1 cellular context compared by ENCODE assay signal in the genomic region with DNA sequence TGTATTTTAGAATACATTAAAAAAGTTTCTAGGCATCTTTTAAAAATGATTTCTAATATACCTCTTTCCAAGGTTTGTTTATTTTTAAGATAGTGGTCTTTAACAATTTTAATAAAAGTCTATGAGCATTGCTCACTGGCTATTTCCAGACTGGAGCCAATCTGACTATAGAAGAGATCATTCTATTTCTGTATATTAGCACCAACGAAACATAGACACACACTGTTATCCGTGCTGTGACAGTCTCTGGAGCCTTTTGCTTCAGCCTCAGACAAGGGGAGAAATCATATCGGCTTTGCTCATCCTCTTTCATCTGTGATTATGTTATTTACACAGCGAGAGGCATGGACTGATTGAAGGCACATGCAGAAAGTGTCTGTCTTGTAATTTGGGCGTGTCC.
TF ChIP-seq lines count a peak whose summit lies in the region.

No MANE protein-coding gene starts in this region.

TF ChIP-seq in IMR-90, 13 proteins besides CTCF, POLR2A, EP300 and RAD21 (continued from another document):
- TF ChIP-seq FOS (IDR thresholded peaks at IDR 0.05; ENCODE audit: low read depth, low read length): no peak
- no peak for TF ChIP-seq CEBPB (IDR thresholded peaks at IDR 0.05; ENCODE audit: low read depth, low read length)
- TF ChIP-seq MAFK (IDR thresholded peaks at IDR 0.05; ENCODE audit: low read depth, low read length): no peak
- no peak for TF ChIP-seq RCOR1 (IDR thresholded peaks at IDR 0.05; ENCODE audit: insufficient replicate concordance, low read length)
- no peak for TF ChIP-seq SMC3 (IDR thresholded peaks at IDR 0.05; ENCODE audit: low read depth, low read length)
- no peak for TF ChIP-seq BHLHE40 (IDR thresholded peaks at IDR 0.05; ENCODE audit: low read depth, low read length)
- TF ChIP-seq CHD1 (IDR thresholded peaks at IDR 0.05; ENCODE audit: low read depth, low read length): no peak
- no peak for TF ChIP-seq NFE2L2 (IDR thresholded peaks at IDR 0.05; ENCODE audit: low read depth, low read length)
- TF ChIP-seq MXI1 (IDR thresholded peaks at IDR 0.05; ENCODE audit: borderline replicate concordance, low read depth, low read length): no peak
- no peak for TF ChIP-seq MAZ (IDR thresholded peaks at IDR 0.05; ENCODE audit: borderline replicate concordance, low read depth, low read length)
- TF ChIP-seq, protein P1, sequence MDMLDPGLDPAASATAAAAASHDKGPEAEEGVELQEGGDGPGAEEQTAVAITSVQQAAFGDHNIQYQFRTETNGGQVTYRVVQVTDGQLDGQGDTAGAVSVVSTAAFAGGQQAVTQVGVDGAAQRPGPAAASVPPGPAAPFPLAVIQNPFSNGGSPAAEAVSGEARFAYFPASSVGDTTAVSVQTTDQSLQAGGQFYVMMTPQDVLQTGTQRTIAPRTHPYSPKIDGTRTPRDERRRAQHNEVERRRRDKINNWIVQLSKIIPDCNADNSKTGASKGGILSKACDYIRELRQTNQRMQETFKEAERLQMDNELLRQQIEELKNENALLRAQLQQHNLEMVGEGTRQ (IDR thresholded peaks at IDR 0.05; ENCODE audit: low read depth, low read length): no peak
